ENCODE assay signal across 23 cellular contexts in genomic region chr15:63512148-63512547, GRCh38. TPM values are rescaled to one million over a fixed set of nuclear protein-coding genes. Genes with fewer than 3 reads are reported as not detected.
DNase-seq lines count a peak whose midpoint lies in the region; ATAC-seq and TF ChIP-seq lines count a peak whose summit lies in the region.
"Had no signal": no experiment of that assay in that cellular context is flagged by ENCODE, and none has a peak within 500 bp of the region (broad histone marks: within the 10 kb centered on the region; RNA-seq: fewer than 3 reads in every experiment).

No MANE protein-coding gene starts in this region.

- CTCF ChIA-PET in CD8-positive, alpha-beta memory T cell (lab: Charles Lee), result interaction anchor here (1.1 kb wide), 1 partner anchor 10 kb away, joined by 4 read pairs; no protein-coding TSS in a partner anchor

- no peaks in the 10 kb centered on the region for H3K27me3 Mint-ChIP-seq in activated T-cell treated with anti-CD3 and anti-CD28 coated beads, Interleukin-2, amount 50 U/mL, for 24 hours
- no peaks in the 10 kb centered on the region for H3K27me3 Mint-ChIP-seq in CD8-positive, alpha-beta memory T cell
- no peaks in the 10 kb centered on the region for H3K27me3 Mint-ChIP-seq in activated naive CD8-positive, alpha-beta T cell treated with anti-CD3 and anti-CD28 coated beads, Interleukin-2, amount 10 ng/mL, durations not matched to agents 7 days and 5 days
- no peaks in the 10 kb centered on the region for H3K27me3 Mint-ChIP-seq in nephron progenitor cell (ENCODE audit: low read depth, poor library complexity)

- no peak for DNase-seq in activated T-cell treated with anti-CD3 and anti-CD28 coated beads, Interleukin-2, amount 50 U/mL, for 24 hours
- no peak for DNase-seq in activated T-cell treated with anti-CD3 and anti-CD28 coated beads, Interleukin-2, amount 50 U/mL, for 1 hour
- DNase-seq in CD8-positive, alpha-beta memory T cell, result no peak
- DNase-seq in activated naive CD8-positive, alpha-beta T cell treated with anti-CD3 and anti-CD28 coated beads, Interleukin-2, amount 10 ng/mL, durations not matched to agents 7 days and 5 days, result no peak
- DNase-seq in nephron progenitor cell (no peak), D341Med (ENCODE audit: low spot score) (no peak), iPS-NIHi7 (ENCODE audit: extremely low spot score) (no peak)
- DNase-seq: ACHN; activated CD8-positive, alpha-beta memory T cell treated with anti-CD3 and anti-CD28 coated beads, Interleukin-2, amount 50 U/mL, for 48 hours; adrenal gland; DMS79 treated with DMSO at 0.1 percent for 48 hours; heart right ventricle; left ventricle myocardium superior; mucosa of descending colon; NCI-H146; NCI-H2171; NCI-H526 treated with DMSO at 0.1 percent for 48 hours; right cardiac atrium; SK-N-SH; T1000 had no signal

- peak overlapping the region; percentile 81 for H3K27ac Mint-ChIP-seq in activated T-cell treated with anti-CD3 and anti-CD28 coated beads, Interleukin-2, amount 50 U/mL, for 24 hours
- H3K27ac Mint-ChIP-seq in CD8-positive, alpha-beta memory T cell, result peak overlapping the region; percentile 62 to 95 (median 70)
- peak overlapping the region; percentile 57 for H3K27ac Mint-ChIP-seq in activated naive CD8-positive, alpha-beta T cell treated with anti-CD3 and anti-CD28 coated beads, Interleukin-2, amount 10 ng/mL, durations not matched to agents 7 days and 5 days
- peak overlapping the region; percentile 60 for H3K27ac Mint-ChIP-seq in nephron progenitor cell

- POLR2A ChIA-PET in CD8-positive, alpha-beta memory T cell (lab: Charles Lee), result no interaction called here
- POLR2A ChIA-PET in activated naive CD8-positive, alpha-beta T cell treated with anti-CD3 and anti-CD28 coated beads, Interleukin-2, amount 10 ng/mL, durations not matched to agents 7 days and 5 days (lab: Charles Lee), result no interaction called here

- no peaks in the 10 kb centered on the region for H3K9me3 Mint-ChIP-seq in activated T-cell treated with anti-CD3 and anti-CD28 coated beads, Interleukin-2, amount 50 U/mL, for 24 hours
- H3K9me3 Mint-ChIP-seq in CD8-positive, alpha-beta memory T cell, result no peaks in the 10 kb centered on the region
- H3K9me3 Mint-ChIP-seq in activated naive CD8-positive, alpha-beta T cell treated with anti-CD3 and anti-CD28 coated beads, Interleukin-2, amount 10 ng/mL, durations not matched to agents 7 days and 5 days, result no peaks in the 10 kb centered on the region
- H3K9me3 Mint-ChIP-seq in nephron progenitor cell, result no peaks in the 10 kb centered on the region

- H3K4me3 ChIP-seq in CD8-positive, alpha-beta memory T cell (ENCODE audit: low read length), result no peak overlapping the region
- H3K4me3 ChIP-seq: adrenal gland, heart right ventricle, mucosa of descending colon, thoracic aorta had no signal

- H3K4me1 Mint-ChIP-seq in activated T-cell treated with anti-CD3 and anti-CD28 coated beads, Interleukin-2, amount 50 U/mL, for 24 hours (ENCODE audit: low read depth), result peaks cover 91% of the 10 kb centered on the region
- peaks cover 88 to 100% (median 97%) of the 10 kb centered on the region in 3 donors for H3K4me1 Mint-ChIP-seq in CD8-positive, alpha-beta memory T cell
- H3K4me1 Mint-ChIP-seq in activated naive CD8-positive, alpha-beta T cell treated with anti-CD3 and anti-CD28 coated beads, Interleukin-2, amount 10 ng/mL, durations not matched to agents 7 days and 5 days, result peaks cover 59% of the 10 kb centered on the region
- peaks cover 81% of the 10 kb centered on the region for H3K4me1 Mint-ChIP-seq in nephron progenitor cell

- H3K4me3 Mint-ChIP-seq in activated T-cell treated with anti-CD3 and anti-CD28 coated beads, Interleukin-2, amount 50 U/mL, for 24 hours, result peak overlapping the region; percentile 38
- peak overlapping the region; percentile 21 to 68 (median 53) for H3K4me3 Mint-ChIP-seq in CD8-positive, alpha-beta memory T cell
- H3K4me3 Mint-ChIP-seq in activated naive CD8-positive, alpha-beta T cell treated with anti-CD3 and anti-CD28 coated beads, Interleukin-2, amount 10 ng/mL, durations not matched to agents 7 days and 5 days, result peak overlapping the region; percentile 20
- H3K4me3 Mint-ChIP-seq in nephron progenitor cell, result no peak overlapping the region

- peaks cover 91% of the 10 kb centered on the region for H3K4me1 ChIP-seq in CD8-positive, alpha-beta memory T cell (ENCODE audit: insufficient read depth, low read length)

- H3K27ac ChIP-seq in CD8-positive, alpha-beta memory T cell (ENCODE audit: low read depth, low read length), result no peak overlapping the region
- H3K27ac ChIP-seq: adrenal gland, heart right ventricle, RWPE1, thoracic aorta had no signal

- H3K27me3 ChIP-seq in CD8-positive, alpha-beta memory T cell (ENCODE audit: insufficient read depth, low read length, poor library complexity, severe bottlenecking), result no peaks in the 10 kb centered on the region
- H3K27me3 ChIP-seq: adrenal gland, heart right ventricle had no signal

- no peak for TF ChIP-seq CTCF in nephron progenitor cell (IDR thresholded peaks at IDR 0.05)

- ATAC-seq in activated naive CD8-positive, alpha-beta T cell treated with anti-CD3 and anti-CD28 coated beads, Interleukin-2, amount 10 ng/mL, durations not matched to agents 7 days and 5 days (ENCODE audit: low read depth), result no peak
- no peak for ATAC-seq in HG03457 (IDR thresholded peaks at IDR 0.05; ENCODE audit: unreplicated experiment)
- ATAC-seq: heart right ventricle, left ventricle myocardium superior, right cardiac atrium had no signal

- H3K36me3 Mint-ChIP-seq in activated T-cell treated with anti-CD3 and anti-CD28 coated beads, Interleukin-2, amount 50 U/mL, for 24 hours (ENCODE audit: low read depth), result no peaks in the 10 kb centered on the region
- peaks cover 0 to 2% (median 0%) of the 10 kb centered on the region in 3 donors for H3K36me3 Mint-ChIP-seq in CD8-positive, alpha-beta memory T cell
- H3K36me3 Mint-ChIP-seq in activated naive CD8-positive, alpha-beta T cell treated with anti-CD3 and anti-CD28 coated beads, Interleukin-2, amount 10 ng/mL, durations not matched to agents 7 days and 5 days, result peaks cover 2% of the 10 kb centered on the region
- peaks cover 10% of the 10 kb centered on the region for H3K36me3 Mint-ChIP-seq in nephron progenitor cell (ENCODE audit: low read depth)

- no peaks in the 10 kb centered on the region for H3K9me3 ChIP-seq in CD8-positive, alpha-beta memory T cell (ENCODE audit: low read length)
- H3K9me3 ChIP-seq: adrenal gland, heart right ventricle, mucosa of descending colon, SK-N-SH, thoracic aorta had no signal

- H3K36me3 ChIP-seq in CD8-positive, alpha-beta memory T cell (ENCODE audit: insufficient read depth, low read length), result no peaks in the 10 kb centered on the region
- H3K36me3 ChIP-seq: adrenal gland, heart right ventricle, thoracic aorta had no signal

RNA-seq across cellular contexts. Expression of gene USP3, which starts 7.8 kb away (rescaled TPM):
- total RNA-seq in CD8-positive, alpha-beta memory T cell, result 10 to 100 TPM; 36.6 to 38.0 TPM
- 50.7 TPM for polyA plus RNA-seq in CD8-positive, alpha-beta memory T cell
- total RNA-seq in activated naive CD8-positive, alpha-beta T cell treated with anti-CD3 and anti-CD28 coated beads, Interleukin-2, amount 10 ng/mL, durations not matched to agents 7 days and 5 days, result 10 to 100 TPM; 75.6 to 83.1 TPM
